ENCODE assay signal across 18 cellular contexts in genomic region chr7:111108526-111108925, GRCh38. TPM values are rescaled to one million over a fixed set of nuclear protein-coding genes. Genes with fewer than 3 reads are reported as not detected.
DNase-seq lines count a peak whose midpoint lies in the region; ATAC-seq and TF ChIP-seq lines count a peak whose summit lies in the region.
"Had no signal": no experiment of that assay in that cellular context is flagged by ENCODE, and none has a peak within 500 bp of the region (broad histone marks: within the 10 kb centered on the region; RNA-seq: fewer than 3 reads in every experiment).

No MANE protein-coding gene starts in this region.

- peaks cover 78% of the 10 kb centered on the region for H3K4me1 Mint-ChIP-seq in activated naive CD8-positive, alpha-beta T cell (ENCODE audit: low read depth)
- H3K4me1 Mint-ChIP-seq in activated CD4-positive, alpha-beta memory T cell treated with anti-CD3 and anti-CD28 coated beads for 36 hours (ENCODE audit: low read depth): peaks cover 15% of the 10 kb centered on the region
- H3K4me1 Mint-ChIP-seq: immature natural killer cell had no signal

- no peak for TF ChIP-seq CTCF in foreskin keratinocyte (conservative IDR thresholded peaks at IDR 0.05)

- H3K27ac ChIP-seq in foreskin keratinocyte: no peak overlapping the region
- H3K27ac ChIP-seq: colonic mucosa had no signal

- ATAC-seq in foreskin keratinocyte (peak; percentile 21), HG03442 (IDR thresholded peaks at IDR 0.05; ENCODE audit: unreplicated experiment) (no peak)
- ATAC-seq: HCT116; Right ventricle myocardium inferior; stimulated activated memory B cell treated with anti-CD40 and anti-IgM and Interleukin-4, amounts not matched to agents 10 μg/mL and 1 μg/mL and 100 μg/mL, for 72 hours had no signal

- POLR2A ChIA-PET in activated CD4-positive, alpha-beta memory T cell treated with anti-CD3 and anti-CD28 coated beads for 36 hours (lab: Charles Lee): interaction anchor here (1.0 kb wide), 1 partner anchor 16 kb away, joined by 3 read pairs; no protein-coding TSS in a partner anchor

- CTCF ChIA-PET in activated CD4-positive, alpha-beta memory T cell treated with anti-CD3 and anti-CD28 coated beads for 36 hours (lab: Charles Lee): no interaction called here

- H3K27me3 ChIP-seq in foreskin keratinocyte: no peaks in the 10 kb centered on the region
- H3K27me3 ChIP-seq: colonic mucosa had no signal

- DNase-seq in AG20443 (ENCODE audit: low spot score): peak; percentile 15
- peak; percentile 50 for DNase-seq in M059J (ENCODE audit: low read depth)
- DNase-seq in foreskin keratinocyte: peak in 1 of 2 donors; percentile 32
- DNase-seq in CD1c-positive myeloid dendritic cell (ENCODE audit: extremely low spot score): no peak
- no peak for DNase-seq in activated CD4-positive, alpha-beta memory T cell treated with anti-CD3 and anti-CD28 coated beads for 36 hours
- no peak for DNase-seq in NCI-H2029 treated with DMSO at 0.1 percent for 48 hours (lab: John Stamatoyannopoulos, UW)
- DNase-seq: colonic mucosa; DND-41; immature natural killer cell; NCI-H524; stimulated activated CD4-positive, alpha-beta T cell treated with anti-CD3 and anti-CD28 coated beads, Interleukin-2, amount 100 ng/mL, for 48 hours had no signal

- H3K4me3 Mint-ChIP-seq in activated naive CD8-positive, alpha-beta T cell: no peak overlapping the region
- H3K4me3 Mint-ChIP-seq in activated CD4-positive, alpha-beta memory T cell treated with anti-CD3 and anti-CD28 coated beads for 36 hours: no peak overlapping the region
- H3K4me3 Mint-ChIP-seq: activated naive CD4-positive, alpha-beta T cell treated with anti-CD3 and anti-CD28 coated beads, Interleukin-2, amount 50 U/mL, for 24 hours; immature natural killer cell; stimulated activated memory B cell treated with anti-CD40 and anti-IgM and Interleukin-4, amounts not matched to agents 10 μg/mL and 1 μg/mL and 100 μg/mL, for 72 hours had no signal

- H3K27ac Mint-ChIP-seq in activated naive CD8-positive, alpha-beta T cell: peak overlapping the region; percentile 77
- no peak overlapping the region for H3K27ac Mint-ChIP-seq in activated CD4-positive, alpha-beta memory T cell treated with anti-CD3 and anti-CD28 coated beads for 36 hours
- H3K27ac Mint-ChIP-seq: activated naive CD4-positive, alpha-beta T cell treated with anti-CD3 and anti-CD28 coated beads, Interleukin-2, amount 50 U/mL, for 24 hours; immature natural killer cell; stimulated activated memory B cell treated with anti-CD40 and anti-IgM and Interleukin-4, amounts not matched to agents 10 μg/mL and 1 μg/mL and 100 μg/mL, for 72 hours had no signal

- peaks cover 29% of the 10 kb centered on the region for H3K36me3 Mint-ChIP-seq in activated naive CD8-positive, alpha-beta T cell
- H3K36me3 Mint-ChIP-seq in activated CD4-positive, alpha-beta memory T cell treated with anti-CD3 and anti-CD28 coated beads for 36 hours: no peaks in the 10 kb centered on the region

- no peaks in the 10 kb centered on the region for H3K4me1 ChIP-seq in foreskin keratinocyte
- H3K4me1 ChIP-seq: colonic mucosa had no signal

- intact Hi-C loops in activated CD4-positive, alpha-beta memory T cell treated with anti-CD3 and anti-CD28 coated beads for 36 hours (cut with micrococcal nuclease): no loop called here

- H3K27me3 Mint-ChIP-seq in activated naive CD8-positive, alpha-beta T cell: no peaks in the 10 kb centered on the region
- no peaks in the 10 kb centered on the region for H3K27me3 Mint-ChIP-seq in activated CD4-positive, alpha-beta memory T cell treated with anti-CD3 and anti-CD28 coated beads for 36 hours
- H3K27me3 Mint-ChIP-seq: activated naive CD4-positive, alpha-beta T cell treated with anti-CD3 and anti-CD28 coated beads, Interleukin-2, amount 50 U/mL, for 24 hours; stimulated activated memory B cell treated with anti-CD40 and anti-IgM and Interleukin-4, amounts not matched to agents 10 μg/mL and 1 μg/mL and 100 μg/mL, for 72 hours had no signal

- no peaks in the 10 kb centered on the region for H3K9me3 Mint-ChIP-seq in activated naive CD8-positive, alpha-beta T cell (ENCODE audit: low read depth)
- H3K9me3 Mint-ChIP-seq in activated CD4-positive, alpha-beta memory T cell treated with anti-CD3 and anti-CD28 coated beads for 36 hours: no peaks in the 10 kb centered on the region
- H3K9me3 Mint-ChIP-seq: activated naive CD4-positive, alpha-beta T cell treated with anti-CD3 and anti-CD28 coated beads, Interleukin-2, amount 50 U/mL, for 24 hours; stimulated activated memory B cell treated with anti-CD40 and anti-IgM and Interleukin-4, amounts not matched to agents 10 μg/mL and 1 μg/mL and 100 μg/mL, for 72 hours had no signal

RNA-seq across cellular contexts. Expression of gene LRRN3, which starts 17.6 kb away (rescaled TPM):
- 5.9 and 7.8 TPM in 2 replicates for total RNA-seq in M059J (2014; rRNA removed; shearing (Covaris generic))
- not detected in 2 replicates for total RNA-seq in foreskin keratinocyte
- not detected in 2 replicates for polyA plus RNA-seq in foreskin keratinocyte
- total RNA-seq in activated CD4-positive, alpha-beta memory T cell treated with anti-CD3 and anti-CD28 coated beads for 36 hours: 1 to 10 TPM; 4.0 to 4.4 TPM
- total RNA-seq: pulmonary artery endothelial cell had no signal

Comparison
In these comparisons a context has a peak if more than half of its experiments do, and no peak if none do; other contexts are left out.
1. DNase-seq: peak in AG20443 (single experiment) and M059J (single experiment); none in CD1c-positive myeloid dendritic cell (single experiment), activated CD4-positive, alpha-beta memory T cell treated with anti-CD3 and anti-CD28 coated beads for 36 hours (single experiment) and NCI-H2029 treated with DMSO at 0.1 percent for 48 hours (single experiment).